In the genomic region with DNA sequence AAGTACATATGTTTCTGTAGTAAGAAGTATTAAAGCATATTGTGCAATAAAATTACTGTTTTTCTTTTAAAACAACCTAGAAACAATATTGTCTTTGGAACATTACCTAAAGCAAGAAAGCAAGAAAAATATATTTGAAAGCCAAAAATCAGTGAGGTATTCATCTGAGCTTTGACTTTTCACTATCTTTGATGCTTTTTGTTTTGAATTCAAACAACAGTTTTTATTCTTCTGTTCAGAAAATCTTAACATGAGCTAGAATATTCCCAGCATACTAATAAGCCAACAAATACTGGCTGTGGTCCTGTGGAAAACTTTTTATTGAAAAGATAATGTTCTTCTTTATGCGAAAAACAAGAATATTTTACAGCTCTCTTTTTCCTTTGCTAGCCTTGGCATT, we compare ENCODE assay signal across 19 cellular contexts.
"Had no signal": no experiment of that assay in that cellular context is flagged by ENCODE, and none has a peak within 500 bp of the region (broad histone marks: within the 10 kb centered on the region; RNA-seq: fewer than 3 reads in every experiment).

No MANE protein-coding gene starts in this region.

- DNase-seq: activated CD4-positive, alpha-beta T cell treated with anti-CD3 and anti-CD28 coated beads, Interleukin-2, amount 10 ng/mL, durations not matched to agents 7 days and 5 days; activated CD8-positive, alpha-beta memory T cell treated with anti-CD3 and anti-CD28 coated beads, Interleukin-2, amount 50 U/mL, for 48 hours; activated gamma-delta T cell; activated T-cell treated with anti-CD3 and anti-CD28 coated beads, Interleukin-2, amount 50 U/mL, for 72 hours; amniotic stem cell; brain microvascular endothelial cell; cerebellar nuclear complex; head of caudate nucleus; left colon; posterior cingulate gyrus; SK-N-SH; stimulated activated naive CD8-positive, alpha-beta T cell treated with anti-CD3 and anti-CD28 coated beads, Interleukin-15, amount 100 ng/mL, for 72 hours; T-cell; T-helper 9 cell; testis had no signal

- H3K27me3 ChIP-seq: brain microvascular endothelial cell, neutrophil, testis had no signal

- H3K4me2 ChIP-seq: SK-N-SH, smooth muscle cell had no signal

- H3K9ac ChIP-seq: SK-N-SH had no signal

- H3K9me3 ChIP-seq: neutrophil, SK-N-SH, testis had no signal

- H3K27ac ChIP-seq: brain microvascular endothelial cell, neutrophil, testis had no signal

- H3K36me3 ChIP-seq: brain microvascular endothelial cell, neutrophil had no signal

- H3K4me1 ChIP-seq: testis had no signal

- ATAC-seq: activated naive CD4-positive, alpha-beta T cell treated with anti-CD3 and anti-CD28 coated beads, Interleukin-2, amount 50 U/mL, for 72 hours; activated T-cell treated with anti-CD3 and anti-CD28 coated beads, Interleukin-2, amount 50 U/mL, for 72 hours; left colon; stimulated activated naive CD8-positive, alpha-beta T cell treated with anti-CD3 and anti-CD28 coated beads, Interleukin-15, amount 100 ng/mL, for 72 hours; T-cell had no signal

- H3K4me3 ChIP-seq: lung, smooth muscle cell, testis had no signal
